Comparison of ENCODE assay signal across 8 cellular contexts in genomic region chr10:84328303-84329093, GRCh38. TPM values are rescaled to one million over a fixed set of nuclear protein-coding genes. Genes with fewer than 3 reads are reported as not detected.
DNase-seq lines count a peak whose midpoint lies in the region; ATAC-seq and TF ChIP-seq lines count a peak whose summit lies in the region.

Gene CCSER2 (plus strand): TSS chr10:84328589. CDS start chr10:84371053, 42,464 bp downstream.

- no peaks in the 10 kb centered on the region for H4K20me1 ChIP-seq in mammary epithelial cell (ENCODE audit: insufficient read depth, low read length)
- peaks cover 41% of the 10 kb centered on the region for H4K20me1 ChIP-seq in smooth muscle cell (ENCODE audit: low read depth)

- H3K27ac ChIP-seq in ACC112 (ENCODE audit: low read depth, low read length) (peak within 1 kb of the TSS; percentile 81), mammary epithelial cell (ENCODE audit: insufficient read depth, low read depth, low read length) (peak within 1 kb of the TSS; percentile 85), smooth muscle cell (ENCODE audit: low read depth) (peak within 1 kb of the TSS; percentile 79)

- H3K36me3 ChIP-seq in ACC112 (ENCODE audit: insufficient read depth, low read length) (no peaks in the 10 kb centered on the region), mammary epithelial cell (ENCODE audit: insufficient read depth, low read length) (no peaks in the 10 kb centered on the region), smooth muscle cell (ENCODE audit: low read depth) (no peaks in the 10 kb centered on the region)

- dilution Hi-C loops in mammary epithelial cell (cut with HindIII; ENCODE audit: low sequenced_read_pairs) = no loop called here

- H3F3A ChIP-seq in smooth muscle cell (ENCODE audit: low read depth) = peaks cover 8% of the 10 kb centered on the region

- H3K27me3 ChIP-seq in ACC112 (ENCODE audit: insufficient read depth, low read length) = no peaks in the 10 kb centered on the region
- no peaks in the 10 kb centered on the region for H3K27me3 ChIP-seq in mammary epithelial cell (ENCODE audit: insufficient read depth, low read length)
- no peaks in the 10 kb centered on the region for H3K27me3 ChIP-seq in smooth muscle cell (ENCODE audit: low read depth)

- intact Hi-C loops in mammary epithelial cell (cut with micrococcal nuclease) = loop anchor here (1.0 kb wide), 1 partner anchor 59 kb away; no protein-coding TSS in a partner anchor

- H3K79me2 ChIP-seq in ACC112 (ENCODE audit: control insufficient read depth, insufficient read depth, low read length, unreplicated experiment) (peaks cover 40% of the 10 kb centered on the region), mammary epithelial cell (ENCODE audit: insufficient read depth, low read length) (peaks cover 43% of the 10 kb centered on the region), smooth muscle cell (ENCODE audit: low read depth) (peaks cover 46% of the 10 kb centered on the region)

- in situ Hi-C loops in mammary epithelial cell (cut with MboI; ENCODE audit: low sequenced_read_pairs in 2 of 2) = no loop called here

- no CpG with 5 or more reads among the region's 105 CpGs for WGBS in mammary epithelial cell (ENCODE audit: low coverage, missing lambda C conversion rate)
- under 1% methylated on average over 56 of the region's 105 CpGs for WGBS in smooth muscle cell (ENCODE audit: low lambda C conversion rate)

- DNase-seq in NCI-H2171 treated with DMSO at 0.1 percent for 48 hours (lab: John Stamatoyannopoulos, UW) (peak; percentile 50), mammary epithelial cell (peak; percentile 87), iPS-NIHi7 (ENCODE audit: extremely low spot score) (peak; percentile 98), smooth muscle cell (lab: John Stamatoyannopoulos, UW; ENCODE audit: unreplicated experiment) (peak; percentile 93)

- TSS peak; percentile 75 for BruUV-seq in mammary epithelial cell (replicated peaks; lab: Mats Ljungman, UMichigan)

- peak; percentile 59 for ATAC-seq in GM18517 (IDR thresholded peaks at IDR 0.05; ENCODE audit: unreplicated experiment)
- peak; percentile 70 for ATAC-seq in HG03039 (IDR thresholded peaks at IDR 0.05; ENCODE audit: unreplicated experiment)

- peaks cover 22% of the 10 kb centered on the region for H3K4me1 ChIP-seq in ACC112 (ENCODE audit: control insufficient read depth, insufficient read depth, low read length, unreplicated experiment)
- H3K4me1 ChIP-seq in mammary epithelial cell (ENCODE audit: insufficient read depth, low read length) = peaks cover 15% of the 10 kb centered on the region
- peaks cover 23% of the 10 kb centered on the region for H3K4me1 ChIP-seq in smooth muscle cell (ENCODE audit: low read depth)

- TF ChIP-seq CTCF in WI38 (IDR thresholded peaks at IDR 0.05; ENCODE audit: low read depth, low read length) (no peak), mammary epithelial cell (conservative IDR thresholded peaks at IDR 0.05 in 1 of 2, IDR thresholded peaks at IDR 0.05 in 1 of 2; ENCODE audit: extremely low read depth in 1 of 2, insufficient read depth in 1 of 2, low read depth in 1 of 2, low read length in 2 of 2) (no peak), smooth muscle cell (IDR thresholded peaks at IDR 0.05; ENCODE audit: borderline replicate concordance, insufficient read depth, poor library complexity, severe bottlenecking) (no peak)

- H3K9ac ChIP-seq in mammary epithelial cell (ENCODE audit: insufficient read depth, low read length) = peak within 1 kb of the TSS; percentile 94
- peak within 1 kb of the TSS; percentile 94 for H3K9ac ChIP-seq in smooth muscle cell (ENCODE audit: low read depth)

- CTCF ChIA-PET in mammary epithelial cell (lab: Charles Lee; ENCODE audit: low non-redundant PET) = interaction anchor here (0.6 to 0.9 kb wide), 2 partner anchors 24 to 64 kb away, joined by 9 to 12 read pairs; no protein-coding TSS in a partner anchor

- H3K9me3 ChIP-seq in mammary epithelial cell (replicated peaks; ENCODE audit: insufficient read depth, low read length) (no peaks in the 10 kb centered on the region), smooth muscle cell (replicated peaks; ENCODE audit: low read depth) (no peaks in the 10 kb centered on the region)

- H2AFZ ChIP-seq in ACC112 (ENCODE audit: low read length, unreplicated experiment) (peak within 1 kb of the TSS; percentile 83), mammary epithelial cell (ENCODE audit: low read depth, low read length) (peak within 1 kb of the TSS; percentile 87), smooth muscle cell (ENCODE audit: low read depth) (peak within 1 kb of the TSS; percentile 74)

- H3K4me3 ChIP-seq in ACC112 (ENCODE audit: low read depth, low read length) = peak within 1 kb of the TSS; percentile 95
- peak within 1 kb of the TSS; percentile 82 for H3K4me3 ChIP-seq in WI38 (ENCODE audit: low read depth, low read length)
- peak within 1 kb of the TSS; percentile 69 to 87 (median 74) for H3K4me3 ChIP-seq in mammary epithelial cell (replicated peaks in 1 of 3; ENCODE audit: insufficient read depth in 1 of 3, low read depth in 2 of 3, low read length in 3 of 3)
- peak within 1 kb of the TSS; percentile 72 for H3K4me3 ChIP-seq in smooth muscle cell

- H3K4me2 ChIP-seq in mammary epithelial cell (ENCODE audit: insufficient read depth, low read depth, low read length) (peak within 1 kb of the TSS; percentile 73), smooth muscle cell (peak within 1 kb of the TSS; percentile 85)

RNA-seq across cellular contexts. Expression of gene CCSER2, which starts in this region (rescaled TPM):
- total RNA-seq in mammary epithelial cell (10 to 100 TPM; 45.3 to 73.3 TPM), smooth muscle cell (42.1 and 53.8 TPM in 2 replicates)
- polyA plus RNA-seq in mammary epithelial cell (26.2 TPM), smooth muscle cell (32.8 and 46.9 TPM in 2 replicates)
- polyA minus RNA-seq in mammary epithelial cell = 25.9 TPM

Comparison
In these comparisons a context has a peak if more than half of its experiments do, and no peak if none do; other contexts are left out.
1. Peak in every context shown above with its lines: DNase-seq, ATAC-seq, H3K4me3 ChIP-seq and H3K27ac ChIP-seq.